Comparison of ENCODE assay signal across 10 cellular contexts in genomic region chr2:230870544-230871360, GRCh38. TPM values are rescaled to one million over a fixed set of nuclear protein-coding genes. Genes with fewer than 3 reads are reported as not detected.
DNase-seq lines count a peak whose midpoint lies in the region; ATAC-seq and TF ChIP-seq lines count a peak whose summit lies in the region.
"Had no signal": no experiment of that assay in that cellular context is flagged by ENCODE, and none has a peak within 500 bp of the region (broad histone marks: within the 10 kb centered on the region; RNA-seq: fewer than 3 reads in every experiment).

No MANE protein-coding gene starts in this region.

- H3K27me3 ChIP-seq in colonic mucosa: no peaks in the 10 kb centered on the region

- DNase-seq in EH (ENCODE audit: low read depth) (peak; percentile 18), MV-4-11 (lab: John Stamatoyannopoulos, UW) (peak; percentile 93), colonic mucosa (peak; percentile 80), neural crest cell (ENCODE audit: low read depth, low spot score) (no peak), kidney glomerular epithelial cell (lab: John Stamatoyannopoulos, UW) (no peak), NK-92 (lab: John Stamatoyannopoulos, UW; ENCODE audit: unreplicated experiment) (no peak)
- no peak for DNase-seq in NK-92 treated with Interleukin-12 subunit alpha and Interleukin-12 subunit beta, amount 100 ng/mL, for 24 hours (lab: John Stamatoyannopoulos, UW)
- DNase-seq: activated gamma-delta T cell, DMS79 treated with DMSO at 0.1 percent for 48 hours had no signal

- no peak overlapping the region for H3K4me3 ChIP-seq in colonic mucosa

- peaks cover 55% of the 10 kb centered on the region for H3K4me1 ChIP-seq in colonic mucosa

- peaks cover 48% of the 10 kb centered on the region for H3K4me1 Mint-ChIP-seq in neural crest cell

- H3K4me3 Mint-ChIP-seq in neural crest cell: peak overlapping the region; percentile 76

- no peaks in the 10 kb centered on the region for H3K36me3 ChIP-seq in colonic mucosa

- peak overlapping the region; percentile 57 to 71 for H3K9ac ChIP-seq in colonic mucosa (ENCODE audit: low read depth in 2 of 2, low read length in 2 of 2)

- no peaks in the 10 kb centered on the region for H3K9me3 ChIP-seq in colonic mucosa

- no peaks in the 10 kb centered on the region for H3K27me3 Mint-ChIP-seq in neural crest cell (ENCODE audit: low read depth)

- intact Hi-C loops in colonic mucosa (cut with DNase I): no loop called here

- H3K9me3 Mint-ChIP-seq in neural crest cell: no peaks in the 10 kb centered on the region

- peak overlapping the region; percentile 97 for H3K27ac ChIP-seq in colonic mucosa

- H3K36me3 Mint-ChIP-seq in neural crest cell (ENCODE audit: low read depth): no peaks in the 10 kb centered on the region

- peak overlapping the region; percentile 35 for H3K27ac Mint-ChIP-seq in neural crest cell (ENCODE audit: unreplicated experiment)

- ATAC-seq in GM21576 (IDR thresholded peaks at IDR 0.05; ENCODE audit: unreplicated experiment): no peak

- no peak for TF ChIP-seq CTCF in colonic mucosa (IDR thresholded peaks at IDR 0.05)
- TF ChIP-seq CTCF in neural crest cell (conservative IDR thresholded peaks at IDR 0.05): no peak

RNA-seq across cellular contexts. Expression of gene ITM2C, which starts 6.0 kb away (rescaled TPM):
- 1,000 to 10,000 TPM; 1,192 to 1,707 TPM for total RNA-seq in colonic mucosa
- 106 TPM in 2 replicates for total RNA-seq in neural crest cell

RNA-seq across cellular contexts. Expression of gene GPR55, which starts 54.3 kb away (rescaled TPM):
- total RNA-seq in colonic mucosa (1 to 10 TPM in 1 of 2 donors, under 1 TPM in 1; 0.35 to 1.0 TPM), neural crest cell (not detected in 2 replicates)

Comparison
In these comparisons a context has a peak if more than half of its experiments do, and no peak if none do; other contexts are left out.
1. DNase-seq: peak in EH (single experiment), MV-4-11 (single experiment) and colonic mucosa (single experiment); none in neural crest cell (single experiment), NK-92 treated with Interleukin-12 subunit alpha and Interleukin-12 subunit beta, amount 100 ng/mL, for 24 hours (single experiment), kidney glomerular epithelial cell (single experiment) and NK-92 (single experiment).
2. RNA of gene ITM2C, which starts 6.0 kb away (total RNA-seq): 1,192 to 1,707 TPM in colonic mucosa; 106 TPM in neural crest cell; every median in the first group is over 10 times any median in the second.